Comparison of ENCODE assay signal across 8 cellular contexts in the genomic region with DNA sequence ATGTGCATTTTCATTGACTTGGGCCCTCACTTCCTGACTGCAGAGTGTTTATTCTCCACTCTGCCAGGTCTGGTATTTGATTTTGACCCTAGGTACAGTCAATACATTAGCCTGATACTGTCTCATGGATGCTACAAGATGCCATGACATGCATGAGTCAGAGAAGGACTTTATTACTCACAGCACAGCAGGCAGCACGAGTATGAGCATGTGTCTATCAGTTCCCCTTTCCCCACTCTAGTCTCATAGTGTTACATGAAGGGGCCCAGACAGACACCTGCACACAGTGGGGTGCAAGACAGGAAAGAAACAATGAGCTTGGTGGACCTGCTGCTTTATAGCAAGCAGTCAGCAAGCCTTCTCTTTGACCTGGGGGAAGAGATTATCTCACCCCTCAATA. TPM values are rescaled to one million over a fixed set of nuclear protein-coding genes. Genes with fewer than 3 reads are reported as not detected.
DNase-seq lines count a peak whose midpoint lies in the region; ATAC-seq and TF ChIP-seq lines count a peak whose summit lies in the region.

No MANE protein-coding gene starts in this region.

- no peak overlapping the region for H2AFZ ChIP-seq in MM.1S (ENCODE audit: low read length)

- H3K36me3 ChIP-seq in MM.1S (replicated peaks; ENCODE audit: insufficient read depth, low read length) = no peaks in the 10 kb centered on the region

- H3K4me3 Mint-ChIP-seq in activated CD4-positive, alpha-beta T cell treated with anti-CD3 and anti-CD28 coated beads, Interleukin-2, amount 10 ng/mL, durations not matched to agents 24 days and 14 days = peak overlapping the region; percentile 34
- no peak overlapping the region for H3K4me3 Mint-ChIP-seq in activated CD4-positive, alpha-beta T cell treated with anti-CD3 and anti-CD28 coated beads, Interleukin-2, amount 10 ng/mL, durations not matched to agents 7 days and 5 days
- H3K4me3 Mint-ChIP-seq in WTC11 = no peak overlapping the region

- H3K4me3 ChIP-seq in MM.1S (ENCODE audit: low read length) = no peak overlapping the region

- H3K27ac ChIP-seq in MM.1S (ENCODE audit: low read length) = no peak overlapping the region

- H3K9ac ChIP-seq in MM.1S (ENCODE audit: low read length) = no peak overlapping the region

- peaks cover under 1% of the 10 kb centered on the region for H3K9me3 Mint-ChIP-seq in activated CD4-positive, alpha-beta T cell treated with anti-CD3 and anti-CD28 coated beads, Interleukin-2, amount 10 ng/mL, durations not matched to agents 24 days and 14 days
- peaks cover 5% of the 10 kb centered on the region for H3K9me3 Mint-ChIP-seq in activated CD4-positive, alpha-beta T cell treated with anti-CD3 and anti-CD28 coated beads, Interleukin-2, amount 10 ng/mL, durations not matched to agents 7 days and 5 days
- peaks cover 7% of the 10 kb centered on the region; the same call in 1 of the 2 replicates for H3K9me3 Mint-ChIP-seq in WTC11

- no peaks in the 10 kb centered on the region for H3K4me1 ChIP-seq in MM.1S (ENCODE audit: low read length)

- H3K27me3 ChIP-seq in MM.1S (replicated peaks; ENCODE audit: insufficient read depth, low read length) = no peaks in the 10 kb centered on the region

- peak; percentile 74 for DNase-seq in activated CD4-positive, alpha-beta T cell treated with anti-CD3 and anti-CD28 coated beads, Interleukin-2, amount 10 ng/mL, durations not matched to agents 24 days and 14 days
- no peak for DNase-seq in activated CD4-positive, alpha-beta T cell treated with anti-CD3 and anti-CD28 coated beads, Interleukin-2, amount 10 ng/mL, durations not matched to agents 7 days and 5 days
- DNase-seq in SIG-M5 (lab: John Stamatoyannopoulos, UW) (peak; percentile 16), WTC11 (ENCODE audit: low spot score) (no peak), NCI-H1092 treated with DMSO at 0.1 percent for 48 hours (lab: John Stamatoyannopoulos, UW) (no peak), MM.1S (no peak)
- DNase-seq in stimulated activated CD4-positive, alpha-beta T cell treated with anti-CD3 and anti-CD28 coated beads, Interleukin-15, amount 100 ng/mL, for 24 hours = peak; percentile 55

- H3K9me3 ChIP-seq in MM.1S (replicated peaks; ENCODE audit: insufficient read depth, low read length) = no peaks in the 10 kb centered on the region

- H3F3A ChIP-seq in MM.1S (ENCODE audit: insufficient read depth, low read length) = no peaks in the 10 kb centered on the region

- no peaks in the 10 kb centered on the region for H3K79me2 ChIP-seq in MM.1S (ENCODE audit: low read length)

- peaks cover 22% of the 10 kb centered on the region for H3K36me3 Mint-ChIP-seq in activated CD4-positive, alpha-beta T cell treated with anti-CD3 and anti-CD28 coated beads, Interleukin-2, amount 10 ng/mL, durations not matched to agents 24 days and 14 days (ENCODE audit: low read depth)
- peaks cover 13% of the 10 kb centered on the region for H3K36me3 Mint-ChIP-seq in activated CD4-positive, alpha-beta T cell treated with anti-CD3 and anti-CD28 coated beads, Interleukin-2, amount 10 ng/mL, durations not matched to agents 7 days and 5 days (ENCODE audit: low read depth)
- no peaks in the 10 kb centered on the region for H3K36me3 Mint-ChIP-seq in WTC11

- H4K20me1 ChIP-seq in MM.1S (ENCODE audit: insufficient read depth, low read length) = no peaks in the 10 kb centered on the region

- POLR2A ChIA-PET in activated CD4-positive, alpha-beta T cell treated with anti-CD3 and anti-CD28 coated beads, Interleukin-2, amount 10 ng/mL, durations not matched to agents 7 days and 5 days (lab: Charles Lee) = no interaction called here
- POLR2A ChIA-PET in WTC11 (lab: Charles Lee) = no interaction called here

- TF ChIP-seq CTCF in WTC11 (IDR thresholded peaks at IDR 0.05) (no peak), MM.1S (IDR thresholded peaks at IDR 0.05; ENCODE audit: low read length) (no peak)

- H3K27me3 Mint-ChIP-seq in activated CD4-positive, alpha-beta T cell treated with anti-CD3 and anti-CD28 coated beads, Interleukin-2, amount 10 ng/mL, durations not matched to agents 24 days and 14 days = peaks cover 4% of the 10 kb centered on the region
- H3K27me3 Mint-ChIP-seq in activated CD4-positive, alpha-beta T cell treated with anti-CD3 and anti-CD28 coated beads, Interleukin-2, amount 10 ng/mL, durations not matched to agents 7 days and 5 days = peaks cover 15% of the 10 kb centered on the region
- no peaks in the 10 kb centered on the region for H3K27me3 Mint-ChIP-seq in WTC11 (ENCODE audit: low read depth)

- H3K4me1 Mint-ChIP-seq in activated CD4-positive, alpha-beta T cell treated with anti-CD3 and anti-CD28 coated beads, Interleukin-2, amount 10 ng/mL, durations not matched to agents 24 days and 14 days = peaks cover 65% of the 10 kb centered on the region
- H3K4me1 Mint-ChIP-seq in activated CD4-positive, alpha-beta T cell treated with anti-CD3 and anti-CD28 coated beads, Interleukin-2, amount 10 ng/mL, durations not matched to agents 7 days and 5 days = peaks cover 66% of the 10 kb centered on the region
- H3K4me1 Mint-ChIP-seq in WTC11 = peaks cover 6% of the 10 kb centered on the region; the same call in 1 of the 2 replicates

- no peaks in the 10 kb centered on the region for H3K9me2 ChIP-seq in MM.1S (replicated peaks; ENCODE audit: insufficient read depth, low read length)

- peak; percentile 63 for ATAC-seq in HG02943 (IDR thresholded peaks at IDR 0.05; ENCODE audit: low read depth, unreplicated experiment)
- no peak for ATAC-seq in WTC11

- no peak overlapping the region for H3K4me2 ChIP-seq in MM.1S (ENCODE audit: low read depth, low read length)

- intact Hi-C loops in activated CD4-positive, alpha-beta T cell treated with anti-CD3 and anti-CD28 coated beads, Interleukin-2, amount 10 ng/mL, durations not matched to agents 24 days and 14 days (cut with micrococcal nuclease) = loop anchor here (1.0 to 10.0 kb wide), 6 partner anchors 20 to 300 kb away; no protein-coding TSS in a partner anchor

- H3K27ac Mint-ChIP-seq in activated CD4-positive, alpha-beta T cell treated with anti-CD3 and anti-CD28 coated beads, Interleukin-2, amount 10 ng/mL, durations not matched to agents 24 days and 14 days = peak overlapping the region; percentile 85
- no peak overlapping the region for H3K27ac Mint-ChIP-seq in activated CD4-positive, alpha-beta T cell treated with anti-CD3 and anti-CD28 coated beads, Interleukin-2, amount 10 ng/mL, durations not matched to agents 7 days and 5 days
- H3K27ac Mint-ChIP-seq in WTC11 = no peak overlapping the region

- CTCF ChIA-PET in activated CD4-positive, alpha-beta T cell treated with anti-CD3 and anti-CD28 coated beads, Interleukin-2, amount 10 ng/mL, durations not matched to agents 7 days and 5 days (lab: Charles Lee) = interaction anchor here (0.6 kb wide), 1 partner anchor 50 kb away, joined by 6 read pairs; no protein-coding TSS in a partner anchor
- CTCF ChIA-PET in WTC11 (lab: Charles Lee) = interaction anchor here (1.7 kb wide), 1 partner anchor 27 kb away, joined by 5 read pairs; no protein-coding TSS in a partner anchor

TF ChIP-seq in WTC11, 78 proteins besides CTCF, POLR2A, EP300 and RAD21:
- TF ChIP-seq FOXK1 (CRISPR knock-in tag; IDR thresholded peaks at IDR 0.05) (no peak), ATF1 (CRISPR knock-in tag; IDR thresholded peaks at IDR 0.05) (no peak), GABPB1 (CRISPR knock-in tag; IDR thresholded peaks at IDR 0.05) (no peak)
- TF ChIP-seq, protein P1, sequence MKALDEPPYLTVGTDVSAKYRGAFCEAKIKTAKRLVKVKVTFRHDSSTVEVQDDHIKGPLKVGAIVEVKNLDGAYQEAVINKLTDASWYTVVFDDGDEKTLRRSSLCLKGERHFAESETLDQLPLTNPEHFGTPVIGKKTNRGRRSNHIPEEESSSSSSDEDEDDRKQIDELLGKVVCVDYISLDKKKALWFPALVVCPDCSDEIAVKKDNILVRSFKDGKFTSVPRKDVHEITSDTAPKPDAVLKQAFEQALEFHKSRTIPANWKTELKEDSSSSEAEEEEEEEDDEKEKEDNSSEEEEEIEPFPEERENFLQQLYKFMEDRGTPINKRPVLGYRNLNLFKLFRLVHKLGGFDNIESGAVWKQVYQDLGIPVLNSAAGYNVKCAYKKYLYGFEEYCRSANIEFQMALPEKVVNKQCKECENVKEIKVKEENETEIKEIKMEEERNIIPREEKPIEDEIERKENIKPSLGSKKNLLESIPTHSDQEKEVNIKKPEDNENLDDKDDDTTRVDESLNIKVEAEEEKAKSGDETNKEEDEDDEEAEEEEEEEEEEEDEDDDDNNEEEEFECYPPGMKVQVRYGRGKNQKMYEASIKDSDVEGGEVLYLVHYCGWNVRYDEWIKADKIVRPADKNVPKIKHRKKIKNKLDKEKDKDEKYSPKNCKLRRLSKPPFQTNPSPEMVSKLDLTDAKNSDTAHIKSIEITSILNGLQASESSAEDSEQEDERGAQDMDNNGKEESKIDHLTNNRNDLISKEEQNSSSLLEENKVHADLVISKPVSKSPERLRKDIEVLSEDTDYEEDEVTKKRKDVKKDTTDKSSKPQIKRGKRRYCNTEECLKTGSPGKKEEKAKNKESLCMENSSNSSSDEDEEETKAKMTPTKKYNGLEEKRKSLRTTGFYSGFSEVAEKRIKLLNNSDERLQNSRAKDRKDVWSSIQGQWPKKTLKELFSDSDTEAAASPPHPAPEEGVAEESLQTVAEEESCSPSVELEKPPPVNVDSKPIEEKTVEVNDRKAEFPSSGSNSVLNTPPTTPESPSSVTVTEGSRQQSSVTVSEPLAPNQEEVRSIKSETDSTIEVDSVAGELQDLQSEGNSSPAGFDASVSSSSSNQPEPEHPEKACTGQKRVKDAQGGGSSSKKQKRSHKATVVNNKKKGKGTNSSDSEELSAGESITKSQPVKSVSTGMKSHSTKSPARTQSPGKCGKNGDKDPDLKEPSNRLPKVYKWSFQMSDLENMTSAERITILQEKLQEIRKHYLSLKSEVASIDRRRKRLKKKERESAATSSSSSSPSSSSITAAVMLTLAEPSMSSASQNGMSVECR (CRISPR knock-in tag; IDR thresholded peaks at IDR 0.05; ENCODE audit: borderline replicate concordance) = no peak
- TF ChIP-seq, protein P2, sequence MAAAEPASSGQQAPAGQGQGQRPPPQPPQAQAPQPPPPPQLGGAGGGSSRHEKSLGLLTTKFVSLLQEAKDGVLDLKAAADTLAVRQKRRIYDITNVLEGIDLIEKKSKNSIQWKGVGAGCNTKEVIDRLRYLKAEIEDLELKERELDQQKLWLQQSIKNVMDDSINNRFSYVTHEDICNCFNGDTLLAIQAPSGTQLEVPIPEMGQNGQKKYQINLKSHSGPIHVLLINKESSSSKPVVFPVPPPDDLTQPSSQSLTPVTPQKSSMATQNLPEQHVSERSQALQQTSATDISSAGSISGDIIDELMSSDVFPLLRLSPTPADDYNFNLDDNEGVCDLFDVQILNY (CRISPR knock-in tag; IDR thresholded peaks at IDR 0.05) = no peak

RNA-seq across cellular contexts. Expression of a gene that starts 19.6 kb away (rescaled TPM):
- 3.5 and 3.9 TPM in 2 replicates for total RNA-seq in activated CD4-positive, alpha-beta T cell treated with anti-CD3 and anti-CD28 coated beads, Interleukin-2, amount 10 ng/mL, durations not matched to agents 24 days and 14 days
- 1 to 10 TPM; 3.9 to 4.0 TPM for total RNA-seq in activated CD4-positive, alpha-beta T cell treated with anti-CD3 and anti-CD28 coated beads, Interleukin-2, amount 10 ng/mL, durations not matched to agents 7 days and 5 days
- total RNA-seq in WTC11 (2021) = 5.3 to 5.5 TPM (median 5.5 TPM) in 3 replicates

Comparison
In these comparisons a context has a peak if more than half of its experiments do, and no peak if none do; other contexts are left out.
1. DNase-seq: peak in activated CD4-positive, alpha-beta T cell treated with anti-CD3 and anti-CD28 coated beads, Interleukin-2, amount 10 ng/mL, durations not matched to agents 24 days and 14 days (single experiment), SIG-M5 (single experiment) and stimulated activated CD4-positive, alpha-beta T cell treated with anti-CD3 and anti-CD28 coated beads, Interleukin-15, amount 100 ng/mL, for 24 hours (single experiment); none in activated CD4-positive, alpha-beta T cell treated with anti-CD3 and anti-CD28 coated beads, Interleukin-2, amount 10 ng/mL, durations not matched to agents 7 days and 5 days (single experiment), WTC11 (single experiment), NCI-H1092 treated with DMSO at 0.1 percent for 48 hours (single experiment) and MM.1S (single experiment).